Comparison of ENCODE assay signal across 9 cellular contexts in genomic region chr19:50723735-50724521, GRCh38. TPM values are rescaled to one million over a fixed set of nuclear protein-coding genes. Genes with fewer than 3 reads are reported as not detected.
DNase-seq lines count a peak whose midpoint lies in the region; ATAC-seq and TF ChIP-seq lines count a peak whose summit lies in the region.
"Had no signal": no experiment of that assay in that cellular context is flagged by ENCODE, and none has a peak within 500 bp of the region (broad histone marks: within the 10 kb centered on the region; RNA-seq: fewer than 3 reads in every experiment).

No MANE protein-coding gene starts in this region.

- no peak for TF ChIP-seq EP300 in tibial nerve (IDR thresholded peaks at IDR 0.05)

- TF ChIP-seq POLR2A in tibial nerve (IDR thresholded peaks at IDR 0.05) = no peak

- H3K36me3 Mint-ChIP-seq in activated naive CD4-positive, alpha-beta T cell treated with anti-CD3 and anti-CD28 coated beads for 36 hours (ENCODE audit: low read depth) = no peaks in the 10 kb centered on the region
- peaks cover 8 to 18% of the 10 kb centered on the region in 2 donors for H3K36me3 Mint-ChIP-seq in activated naive CD4-positive, alpha-beta T cell treated with anti-CD3 and anti-CD28 coated beads, Interleukin-2, amount 50 U/mL, for 72 hours

- intact Hi-C loops in activated naive CD4-positive, alpha-beta T cell treated with anti-CD3 and anti-CD28 coated beads for 36 hours (cut with micrococcal nuclease) = loop anchor here (2.0 to 10.0 kb wide), 4 partner anchors 58 to 389 kb away; partner anchors contain the start of gene CTU1
- intact Hi-C loops in lower lobe of right lung (cut with DNase I) = no loop called here

- H3K4me1 ChIP-seq in lower lobe of right lung = peaks cover 30% of the 10 kb centered on the region
- peaks cover 0 to 52% (median 13%) of the 10 kb centered on the region in 4 donors for H3K4me1 ChIP-seq in tibial nerve

- H3K27me3 Mint-ChIP-seq in activated naive CD4-positive, alpha-beta T cell treated with anti-CD3 and anti-CD28 coated beads for 36 hours (ENCODE audit: low read depth) = peaks cover 51% of the 10 kb centered on the region

- DNase-seq in activated naive CD4-positive, alpha-beta T cell treated with anti-CD3 and anti-CD28 coated beads for 36 hours = no peak
- DNase-seq in activated naive CD4-positive, alpha-beta T cell treated with anti-CD3 and anti-CD28 coated beads, Interleukin-2, amount 50 U/mL, for 72 hours (ENCODE audit: low spot score in 2 of 2) = no peak
- no peak for DNase-seq in astrocyte of the cerebellum (ENCODE audit: low read depth)
- DNase-seq in lower lobe of right lung = no peak
- no peak for DNase-seq in tibial nerve (ENCODE audit: low spot score in 2 of 2)
- DNase-seq in GOT3 (lab: John Stamatoyannopoulos, UW) = no peak

- H3K9me3 ChIP-seq in lower lobe of right lung = no peaks in the 10 kb centered on the region
- no peaks in the 10 kb centered on the region for H3K9me3 ChIP-seq in tibial nerve

- H3K27ac Mint-ChIP-seq in activated naive CD4-positive, alpha-beta T cell treated with anti-CD3 and anti-CD28 coated beads for 36 hours = no peak overlapping the region
- no peak overlapping the region for H3K27ac Mint-ChIP-seq in activated naive CD4-positive, alpha-beta T cell treated with anti-CD3 and anti-CD28 coated beads, Interleukin-2, amount 50 U/mL, for 72 hours

- H3K4me3 Mint-ChIP-seq in activated naive CD4-positive, alpha-beta T cell treated with anti-CD3 and anti-CD28 coated beads for 36 hours = peak overlapping the region; percentile 72

- CTCF ChIA-PET in activated naive CD4-positive, alpha-beta T cell treated with anti-CD3 and anti-CD28 coated beads for 36 hours (lab: Charles Lee) = interaction anchor here (0.5 to 2.0 kb wide), 9 partner anchors 10 to 214 kb away, joined by 3 to 6 read pairs (median 3); no protein-coding TSS in a partner anchor

- 6 to 8% methylated on average over 25 to 29 of the region's 31 CpGs for WGBS in tibial nerve, 2 donors

- H3K4me3 ChIP-seq in astrocyte of the cerebellum (ENCODE audit: low read depth, low read length) (peak overlapping the region; percentile 51), lower lobe of right lung (peak overlapping the region; percentile 67), tibial nerve (peak overlapping the region; percentile 30 to 67 (median 42))

- no peak for ATAC-seq in activated naive CD4-positive, alpha-beta T cell treated with anti-CD3 and anti-CD28 coated beads, Interleukin-2, amount 50 U/mL, for 72 hours
- ATAC-seq in lower lobe of right lung = no peak
- ATAC-seq in GM21381 (IDR thresholded peaks at IDR 0.05; ENCODE audit: unreplicated experiment) = no peak
- no peak for ATAC-seq in HG03175 (IDR thresholded peaks at IDR 0.05; ENCODE audit: unreplicated experiment)

- in situ Hi-C loops in astrocyte of the cerebellum (cut with HindIII; ENCODE audit: low sequenced_read_pairs) = no loop called here

- TF ChIP-seq CTCF in astrocyte of the cerebellum (IDR thresholded peaks at IDR 0.05; ENCODE audit: low read depth, low read length, missing control alignments) (no peak), lower lobe of right lung (IDR thresholded peaks at IDR 0.05) (no peak), tibial nerve (IDR thresholded peaks at IDR 0.05) (no peak)

- peaks cover 27% of the 10 kb centered on the region for H3K4me1 Mint-ChIP-seq in activated naive CD4-positive, alpha-beta T cell treated with anti-CD3 and anti-CD28 coated beads for 36 hours (ENCODE audit: low read depth)

- H3K27ac ChIP-seq in lower lobe of right lung (peak overlapping the region; percentile 36), tibial nerve (peak overlapping the region in 3 of 4 donors; percentile 26 to 69 (median 64))

- H3K36me3 ChIP-seq in lower lobe of right lung (no peaks in the 10 kb centered on the region), tibial nerve (no peaks in the 10 kb centered on the region)

- H3K27me3 ChIP-seq in lower lobe of right lung (ENCODE audit: low read depth) = peaks cover 47% of the 10 kb centered on the region
- H3K27me3 ChIP-seq in tibial nerve = peaks cover 0 to 79% of the 10 kb centered on the region in 2 donors

- no peaks in the 10 kb centered on the region for H3K9me3 Mint-ChIP-seq in activated naive CD4-positive, alpha-beta T cell treated with anti-CD3 and anti-CD28 coated beads for 36 hours
- H3K9me3 Mint-ChIP-seq in activated naive CD4-positive, alpha-beta T cell treated with anti-CD3 and anti-CD28 coated beads, Interleukin-2, amount 50 U/mL, for 72 hours = peaks cover 0 to 6% of the 10 kb centered on the region in 2 donors

RNA-seq across cellular contexts. Expression of gene CLEC11A, which starts 0.8 kb away (rescaled TPM):
- total RNA-seq in activated naive CD4-positive, alpha-beta T cell treated with anti-CD3 and anti-CD28 coated beads for 36 hours = 1 to 10 TPM in 1 of 2 experiments, under 1 TPM in 1; 0.69 to 1.4 TPM
- total RNA-seq in activated naive CD4-positive, alpha-beta T cell treated with anti-CD3 and anti-CD28 coated beads, Interleukin-2, amount 50 U/mL, for 72 hours = 1 to 10 TPM in 1 of 2 donors, under 1 TPM in 1; 0.55 to 1.6 TPM
- total RNA-seq in lower lobe of right lung = 9.8 TPM
- 10 to 100 TPM; 13.3 to 53.1 (median 25.9) TPM for total RNA-seq in tibial nerve

RNA-seq across cellular contexts. Expression of gene SHANK1, which starts 4.3 kb away (rescaled TPM):
- total RNA-seq in activated naive CD4-positive, alpha-beta T cell treated with anti-CD3 and anti-CD28 coated beads for 36 hours = not detected
- total RNA-seq in activated naive CD4-positive, alpha-beta T cell treated with anti-CD3 and anti-CD28 coated beads, Interleukin-2, amount 50 U/mL, for 72 hours = under 1 TPM in 1 of 2 donors, not detected in 1; 0.14 TPM
- 0.71 TPM for total RNA-seq in lower lobe of right lung
- 1 to 10 TPM in 1 of 4 donors, under 1 TPM in 2, not detected in 1; 0.21 to 3.3 (median 0.30) TPM for total RNA-seq in tibial nerve

RNA-seq across cellular contexts. Expression of gene GPR32, which starts 46.3 kb away (rescaled TPM):
- not detected for total RNA-seq in activated naive CD4-positive, alpha-beta T cell treated with anti-CD3 and anti-CD28 coated beads for 36 hours
- not detected for total RNA-seq in activated naive CD4-positive, alpha-beta T cell treated with anti-CD3 and anti-CD28 coated beads, Interleukin-2, amount 50 U/mL, for 72 hours
- total RNA-seq in lower lobe of right lung (not detected), tibial nerve (not detected)
- total RNA-seq: Daoy had no signal
